ENCODE assay signal across 8 cellular contexts in genomic region chr2:224885836-224886547, GRCh38.
DNase-seq lines count a peak whose midpoint lies in the region; ATAC-seq lines count a peak whose summit lies in the region.

No MANE protein-coding gene starts in this region.

- peak overlapping the region; percentile 9 for H3K27ac ChIP-seq in CD4-positive, alpha-beta memory T cell (ENCODE audit: low read depth, low read length)

- peak overlapping the region; percentile 57 to 81 (median 67) for H3K27ac Mint-ChIP-seq in CD4-positive, alpha-beta memory T cell
- peak overlapping the region; percentile 73 for H3K27ac Mint-ChIP-seq in central memory CD8-positive, alpha-beta T cell (ENCODE audit: low read depth)

- no peak overlapping the region for H3K4me3 ChIP-seq in CD4-positive, alpha-beta memory T cell (ENCODE audit: low read length in 2 of 2)

- H3K9me3 Mint-ChIP-seq in CD4-positive, alpha-beta memory T cell = peaks cover 0 to 2% (median 0%) of the 10 kb centered on the region in 8 donors
- H3K9me3 Mint-ChIP-seq in central memory CD8-positive, alpha-beta T cell = no peaks in the 10 kb centered on the region

- peaks cover 65% of the 10 kb centered on the region for H3K36me3 ChIP-seq in CD4-positive, alpha-beta memory T cell (ENCODE audit: insufficient read depth, low read length)

- ATAC-seq in GM21367 (IDR thresholded peaks at IDR 0.05; ENCODE audit: unreplicated experiment) (peak; percentile 63), HG03571 (IDR thresholded peaks at IDR 0.05; ENCODE audit: unreplicated experiment) (peak; percentile 73)
- ATAC-seq in central memory CD8-positive, alpha-beta T cell (replicated peaks; ENCODE audit: extremely low read depth, poor library complexity, severe bottlenecking) = peak; percentile 24

- H3K4me3 Mint-ChIP-seq in CD4-positive, alpha-beta memory T cell = peak overlapping the region in 1 of 8 donors; percentile 7
- no peak overlapping the region for H3K4me3 Mint-ChIP-seq in central memory CD8-positive, alpha-beta T cell

- intact Hi-C loops in CD4-positive, alpha-beta memory T cell (cut with micrococcal nuclease) = loop anchor here (5.0 kb wide), 1 partner anchor 41 kb away; no protein-coding TSS in a partner anchor

- POLR2A ChIA-PET in CD4-positive, alpha-beta memory T cell (lab: Charles Lee; ENCODE audit: partially characterized antibody) = interaction anchor here (1.7 kb wide), 1 partner anchor 44 kb away, joined by 3 read pairs; no protein-coding TSS in a partner anchor

- DNase-seq in CD4-positive, alpha-beta memory T cell = no peak
- no peak for DNase-seq in central memory CD8-positive, alpha-beta T cell (ENCODE audit: low spot score in 2 of 2)
- DNase-seq in OCI-M2 (lab: John Stamatoyannopoulos, UW; ENCODE audit: unreplicated experiment) (no peak), 8988T (no peak), SW 1271 (lab: John Stamatoyannopoulos, UW) (no peak)
- DNase-seq in effector CD4-positive, alpha-beta T cell = no peak

- H3K9me3 ChIP-seq in CD4-positive, alpha-beta memory T cell (ENCODE audit: control insufficient read depth in 1 of 2, low read length in 2 of 2) = no peaks in the 10 kb centered on the region

- H3K4me1 Mint-ChIP-seq in CD4-positive, alpha-beta memory T cell = peaks cover 45 to 72% (median 53%) of the 10 kb centered on the region in 4 donors
- H3K4me1 Mint-ChIP-seq in central memory CD8-positive, alpha-beta T cell = peaks cover 40% of the 10 kb centered on the region

- CTCF ChIA-PET in CD4-positive, alpha-beta memory T cell (lab: Charles Lee; ENCODE audit: partially characterized antibody) = interaction anchor here (0.6 to 5.5 kb wide), 2 partner anchors 100 to 116 kb away, joined by 3 to 34 read pairs; no protein-coding TSS in a partner anchor

- H3K27me3 ChIP-seq in CD4-positive, alpha-beta memory T cell (ENCODE audit: insufficient read depth, low read length) = no peaks in the 10 kb centered on the region

- H3K4me1 ChIP-seq in CD4-positive, alpha-beta memory T cell (ENCODE audit: insufficient read depth, low read length) = peaks cover 29% of the 10 kb centered on the region

- no peaks in the 10 kb centered on the region for H3K27me3 Mint-ChIP-seq in CD4-positive, alpha-beta memory T cell
- H3K27me3 Mint-ChIP-seq in central memory CD8-positive, alpha-beta T cell = no peaks in the 10 kb centered on the region

- peaks cover 80 to 86% of the 10 kb centered on the region in 2 donors for H3K36me3 Mint-ChIP-seq in CD4-positive, alpha-beta memory T cell
- peaks cover 63% of the 10 kb centered on the region for H3K36me3 Mint-ChIP-seq in central memory CD8-positive, alpha-beta T cell (ENCODE audit: insufficient read depth)
